1 cellular context compared by ENCODE assay signal in genomic region chr6:157989541-157990289, GRCh38.
TF ChIP-seq lines count a peak whose summit lies in the region.

No MANE protein-coding gene starts in this region.

TF ChIP-seq in HepG2, 621 proteins besides CTCF, POLR2A, EP300 and RAD21 (continued from another document and continues in another):
- no peak for TF ChIP-seq AKNA (CRISPR knock-in tag; IDR thresholded peaks at IDR 0.05; ENCODE audit: borderline replicate concordance)
- 0 out of 2 replicates have a peak, but pooled peaks have one; percentile 25 for TF ChIP-seq ZNF280D (CRISPR knock-in tag; IDR thresholded peaks at IDR 0.05)
- TF ChIP-seq SRSF1 (optimal IDR thresholded peaks at IDR 0.05; ENCODE audit: low read depth, low read length) = no peak
- TF ChIP-seq SOX6 (IDR thresholded peaks at IDR 0.05) = no peak
- TF ChIP-seq SOX6 (CRISPR knock-in tag; IDR thresholded peaks at IDR 0.05) = peak; percentile 41
- no peak for TF ChIP-seq FUBP1 (CRISPR knock-in tag; IDR thresholded peaks at IDR 0.05; ENCODE audit: borderline replicate concordance)
- peak; percentile 98 for TF ChIP-seq ZBTB33 (CRISPR knock-in tag; IDR thresholded peaks at IDR 0.05)
- TF ChIP-seq HOXA3 (CRISPR knock-in tag; IDR thresholded peaks at IDR 0.05) = peak; percentile 39; the same call in 1 of the 2 replicates
- no peak for TF ChIP-seq HNRNPK (IDR thresholded peaks at IDR 0.05; ENCODE audit: low read depth, low read length, poor library complexity, severe bottlenecking)
- 0 out of 2 replicates have a peak, but pooled peaks have one; percentile 11 for TF ChIP-seq PATZ1 (CRISPR knock-in tag; IDR thresholded peaks at IDR 0.05)
- TF ChIP-seq ZNF256 (CRISPR knock-in tag; conservative IDR thresholded peaks at IDR 0.05) = no peak
- TF ChIP-seq ARID4A (CRISPR knock-in tag; IDR thresholded peaks at IDR 0.05; ENCODE audit: borderline replicate concordance) = peak; percentile 35; the same call in 1 of the 2 replicates
- TF ChIP-seq ZFP36L2 (CRISPR knock-in tag; IDR thresholded peaks at IDR 0.05) = no peak
- TF ChIP-seq KLF13 (CRISPR knock-in tag; IDR thresholded peaks at IDR 0.05) = no peak
- 0 out of 2 replicates have a peak, but pooled peaks have one; percentile 38 for TF ChIP-seq HIVEP1 (CRISPR knock-in tag; IDR thresholded peaks at IDR 0.05)
- no peak; the same call in 1 of the 2 replicates for TF ChIP-seq SIN3A (IDR thresholded peaks at IDR 0.05; ENCODE audit: borderline replicate concordance, low read depth, low read length)
- no peak for TF ChIP-seq THAP9 (CRISPR knock-in tag; IDR thresholded peaks at IDR 0.05; ENCODE audit: borderline replicate concordance)
- no peak for TF ChIP-seq EED (CRISPR knock-in tag; IDR thresholded peaks at IDR 0.05)
- 0 out of 2 replicates have a peak, but pooled peaks have one; percentile 43 for TF ChIP-seq MAF1 (CRISPR knock-in tag; IDR thresholded peaks at IDR 0.05; ENCODE audit: borderline replicate concordance)
- no peak for TF ChIP-seq ZNF510 (CRISPR knock-in tag; IDR thresholded peaks at IDR 0.05; ENCODE audit: low read depth)
- peak; percentile 46 for TF ChIP-seq RBFOX2 (IDR thresholded peaks at IDR 0.05; ENCODE audit: low read depth, low read length)
- peak; percentile 44; the same call in 1 of the 2 replicates for TF ChIP-seq MTA1 (CRISPR knock-in tag; IDR thresholded peaks at IDR 0.05; ENCODE audit: borderline replicate concordance)
- TF ChIP-seq CREB1 (IDR thresholded peaks at IDR 0.05) = no peak
- no peak for TF ChIP-seq CREB1 (CRISPR knock-in tag; IDR thresholded peaks at IDR 0.05)
- 0 out of 2 replicates have a peak, but pooled peaks have one; percentile 39 for TF ChIP-seq HNF1B (CRISPR knock-in tag; IDR thresholded peaks at IDR 0.05)
- no peak for TF ChIP-seq SOX13 (IDR thresholded peaks at IDR 0.05)
- TF ChIP-seq SOX13 (CRISPR knock-in tag; conservative IDR thresholded peaks at IDR 0.05 in 1 of 2, IDR thresholded peaks at IDR 0.05 in 1 of 2) = 0 out of 4 replicates have a peak, but pooled peaks of 1 of the 2 experiments have one; percentile 4
